Comparison of ENCODE assay signal across 25 cellular contexts in genomic region chr4:150114641-150115040, GRCh38. TPM values are rescaled to one million over a fixed set of nuclear protein-coding genes. Genes with fewer than 3 reads are reported as not detected.
DNase-seq lines count a peak whose midpoint lies in the region; ATAC-seq, FAIRE-seq and TF ChIP-seq lines count a peak whose summit lies in the region.
"Had no signal": no experiment of that assay in that cellular context is flagged by ENCODE, and none has a peak within 500 bp of the region (broad histone marks: within the 10 kb centered on the region; RNA-seq: fewer than 3 reads in every experiment).

No MANE protein-coding gene starts in this region.

- H3K9me1 ChIP-seq in IMR-90 (ENCODE audit: insufficient read depth, low read length) = peaks cover 14% of the 10 kb centered on the region

- H2BK120ac ChIP-seq in IMR-90 (ENCODE audit: low read depth, low read length) = no peak overlapping the region

- H3K36me3 ChIP-seq in IMR-90 (ENCODE audit: control insufficient read depth, insufficient read depth, low read length) (no peaks in the 10 kb centered on the region), GM12878 (ENCODE audit: control insufficient read depth in 2 of 2, insufficient read depth in 2 of 2, low read length in 1 of 2) (no peaks in the 10 kb centered on the region)
- H3K36me3 ChIP-seq: BE2C had no signal

- no peaks in the 10 kb centered on the region for H3K36me3 Mint-ChIP-seq in WTC11
- H3K36me3 Mint-ChIP-seq: CD8-positive, alpha-beta memory T cell had no signal

- H3K9me3 ChIP-seq in IMR-90 (ENCODE audit: control insufficient read depth, insufficient read depth, low read length) = peaks cover 6% of the 10 kb centered on the region; the same call in 1 of the 2 replicates
- H3K9me3 ChIP-seq in GM12878 (replicated peaks; ENCODE audit: control insufficient read depth, insufficient read depth, low read length) = no peaks in the 10 kb centered on the region; the same call in 2 of the 3 replicates
- H3K9me3 ChIP-seq: BE2C had no signal

- no peak overlapping the region for H3K23ac ChIP-seq in IMR-90 (ENCODE audit: low read depth, low read length)

- peaks cover 32 to 40% of the 10 kb centered on the region in 2 experiments for H3K79me1 ChIP-seq in IMR-90 (ENCODE audit: low read depth in 1 of 2, low read length in 2 of 2)

- RAD21 ChIA-PET in GM12878 (lab: Charles Lee; ENCODE audit: unreplicated experiment) = no interaction called here

- CTCF ChIA-PET in IMR-90 (lab: Yijun Ruan, JAX) = interaction anchor here (1.1 kb wide), 1 partner anchor 36 kb away, joined by 3 read pairs; no protein-coding TSS in a partner anchor
- CTCF ChIA-PET in GM12878 (lab: Yijun Ruan, JAX) = no interaction called here
- CTCF ChIA-PET in WTC11 (lab: Charles Lee) = no interaction called here

- no peak overlapping the region for H2BK15ac ChIP-seq in IMR-90 (ENCODE audit: low read depth, low read length)

- WGBS in IMR-90 (ENCODE audit: extremely low coverage in 2 of 2, insufficient read length in 1 of 2), 2 experiments = no CpG with 5 or more reads among the region's 1 CpG
- WGBS in GM12878 (ENCODE audit: insufficient coverage, insufficient replicate concordance, low lambda C conversion rate, missing lambda C conversion rate) = 75% methylated on average over 1 of the region's 1 CpG

- no peak overlapping the region for H3K27ac ChIP-seq in IMR-90 (ENCODE audit: insufficient read depth, low read length)
- H3K27ac ChIP-seq in GM12878 (ENCODE audit: control insufficient read depth, insufficient read depth) = no peak overlapping the region
- H3K27ac ChIP-seq: A549; BLaER1 treated with 17β-estradiol and CSF1 and Interleukin-3, amounts not matched to agents 10 nM and 100 nM had no signal

- H4K91ac ChIP-seq in IMR-90 (ENCODE audit: insufficient read depth, low read depth, low read length) = no peak overlapping the region

- H3K4ac ChIP-seq in IMR-90 (ENCODE audit: low read depth, low read length) = no peak overlapping the region

- peaks cover 27% of the 10 kb centered on the region for H3K4me1 ChIP-seq in IMR-90 (ENCODE audit: control insufficient read depth, insufficient read depth, low read length)
- no peaks in the 10 kb centered on the region for H3K4me1 ChIP-seq in GM12878 (ENCODE audit: control insufficient read depth, insufficient read depth, low read length)
- H3K4me1 ChIP-seq: BE2C had no signal

- H4K8ac ChIP-seq in IMR-90 (ENCODE audit: low read depth in 2 of 2, low read length in 2 of 2) = no peak overlapping the region

- peaks cover 9% of the 10 kb centered on the region for H3K9me3 Mint-ChIP-seq in WTC11
- H3K9me3 Mint-ChIP-seq: GM23338 had no signal

- no peaks in the 10 kb centered on the region; the same call in 1 of the 2 replicates for H3K27me3 Mint-ChIP-seq in WTC11 (ENCODE audit: low read depth)

- H4K20me1 ChIP-seq in IMR-90 (ENCODE audit: insufficient read depth, low read length) = peaks cover 4% of the 10 kb centered on the region; the same call in 1 of the 2 replicates
- H4K20me1 ChIP-seq in GM12878 (ENCODE audit: control insufficient read depth, insufficient read depth) = no peaks in the 10 kb centered on the region
- H4K20me1 ChIP-seq: BLaER1 treated with 17β-estradiol and CSF1 and Interleukin-3, amounts not matched to agents 10 nM and 100 nM had no signal

- H3K4me2 ChIP-seq in IMR-90 (ENCODE audit: low read depth, low read length) = no peak overlapping the region
- H3K4me2 ChIP-seq in GM12878 (ENCODE audit: control insufficient read depth, insufficient read depth) = no peak overlapping the region
- H3K4me2 ChIP-seq: A549; BLaER1 treated with 17β-estradiol and CSF1 and Interleukin-3, amounts not matched to agents 10 nM and 100 nM; GM23338 had no signal

- dilution Hi-C loops in IMR-90 (cut with HindIII; ENCODE audit: low sequenced_read_pairs, unreplicated experiment) = no loop called here

- no peak overlapping the region for H4K5ac ChIP-seq in IMR-90 (ENCODE audit: low read depth, low read length)

- peaks cover 6% of the 10 kb centered on the region for H3K4me1 Mint-ChIP-seq in WTC11
- H3K4me1 Mint-ChIP-seq: CD14-positive monocyte; CD8-positive, alpha-beta memory T cell had no signal

- H2AFZ ChIP-seq in IMR-90 (replicated peaks; ENCODE audit: low read length, poor library complexity) = no peak overlapping the region
- H2AFZ ChIP-seq in GM12878 (ENCODE audit: control insufficient read depth, low read depth, low read length) = no peak overlapping the region
- H2AFZ ChIP-seq: GM23338 had no signal

- H3K9ac ChIP-seq in IMR-90 (ENCODE audit: low read depth, low read length) = no peak overlapping the region
- no peak overlapping the region for H3K9ac ChIP-seq in GM12878 (ENCODE audit: control insufficient read depth, insufficient read depth, low read length)
- H3K9ac ChIP-seq: BLaER1 treated with 17β-estradiol and CSF1 and Interleukin-3, amounts not matched to agents 10 nM and 100 nM had no signal

- H2AK9ac ChIP-seq in IMR-90 (replicated peaks; ENCODE audit: low read depth, low read length, poor library complexity) = no peak overlapping the region

- SMC1A ChIA-PET in GM12878 (lab: Charles Lee; ENCODE audit: uncharacterized antibody, unreplicated experiment) = no interaction called here

- ATAC-seq in IMR-90 (ENCODE audit: low read depth) (no peak), GM12878 (no peak), WTC11 (no peak)
- ATAC-seq: A549, GM23338, HCT116 had no signal

- TF ChIP-seq POLR2A in IMR-90 (IDR thresholded peaks at IDR 0.05; ENCODE audit: low read depth, low read length) (no peak), GM12878 (IDR thresholded peaks at IDR 0.05; ENCODE audit: low read depth, low read length) (no peak)

- H2BK5ac ChIP-seq in IMR-90 (ENCODE audit: low read depth, low read length, poor library complexity, severe bottlenecking) = no peak overlapping the region

- H3K4me3 ChIP-seq in IMR-90 (ENCODE audit: insufficient read depth, low read depth, low read length) = no peak overlapping the region
- no peak overlapping the region for H3K4me3 ChIP-seq in GM12878
- H3K4me3 ChIP-seq: A549; BLaER1 treated with 17β-estradiol and CSF1 and Interleukin-3, amounts not matched to agents 10 nM and 100 nM; GM23338 had no signal

- H3K27me3 ChIP-seq in IMR-90 (ENCODE audit: control insufficient read depth, insufficient read depth, low read length) (no peaks in the 10 kb centered on the region), GM12878 (replicated peaks in 1 of 2; ENCODE audit: control insufficient read depth in 2 of 2, insufficient read depth in 2 of 2, low read length in 1 of 2) (no peaks in the 10 kb centered on the region)
- H3K27me3 ChIP-seq: BE2C; BLaER1 treated with 17β-estradiol and CSF1 and Interleukin-3, amounts not matched to agents 10 nM and 100 nM had no signal

- BruUV-seq in IMR-90 (replicated peaks; lab: Mats Ljungman, UMichigan) (no TSS peak), GM12878 (replicated peaks; lab: Mats Ljungman, UMichigan) (no TSS peak)

- no peak overlapping the region for H2AK5ac ChIP-seq in IMR-90 (ENCODE audit: low read depth, low read length)

- H2BK20ac ChIP-seq in IMR-90 (ENCODE audit: low read depth, low read length) = no peak overlapping the region

- TF ChIP-seq EP300 in GM12878 (IDR thresholded peaks at IDR 0.05; ENCODE audit: borderline replicate concordance in 1 of 2, control insufficient read depth in 1 of 2, low read depth in 2 of 2, low read length in 2 of 2) = no peak

- POLR2A ChIA-PET in IMR-90 (lab: Charles Lee; ENCODE audit: unreplicated experiment) (no interaction called here), GM12878 (lab: Charles Lee) (no interaction called here), WTC11 (lab: Charles Lee) (no interaction called here)

- no peak overlapping the region for H3K14ac ChIP-seq in IMR-90 (replicated peaks; ENCODE audit: low read depth, low read length)

- H3K27ac Mint-ChIP-seq in WTC11 = no peak overlapping the region
- H3K27ac Mint-ChIP-seq: CD14-positive monocyte; CD4-positive, alpha-beta T cell; CD8-positive, alpha-beta memory T cell; GM23338; H9 had no signal

- H3K18ac ChIP-seq in IMR-90 (ENCODE audit: low read depth, low read length) = no peak overlapping the region

- no peak for TF ChIP-seq RAD21 in IMR-90 (IDR thresholded peaks at IDR 0.05; ENCODE audit: low read length)
- no peak for TF ChIP-seq RAD21 in GM12878 (IDR thresholded peaks at IDR 0.05; ENCODE audit: insufficient read depth, low read depth, low read length)

- FAIRE-seq in GM12878 (lab: Jason Lieb, UNC) = peak; percentile 49
- FAIRE-seq: A549, D721Med, GM12891, GM18507 had no signal

- TF ChIP-seq CTCF in IMR-90 (conservative IDR thresholded peaks at IDR 0.05; ENCODE audit: low read depth, low read length) (no peak), GM12878 (IDR thresholded peaks at IDR 0.05 in 2 of 3, conservative IDR thresholded peaks at IDR 0.05 in 1 of 3; ENCODE audit: control insufficient read depth in 2 of 3, extremely low read depth in 1 of 3, insufficient read depth in 1 of 3, low read depth in 3 of 3, low read length in 3 of 3) (no peak), WTC11 (IDR thresholded peaks at IDR 0.05) (no peak)

- intact Hi-C loops in IMR-90 (cut with micrococcal nuclease) = no loop called here
- intact Hi-C loops in GM12878 (cut with micrococcal nuclease; ENCODE audit: unreplicated experiment) = no loop called here

- H3K4me3 Mint-ChIP-seq in WTC11 = no peak overlapping the region
- H3K4me3 Mint-ChIP-seq: CD14-positive monocyte; CD4-positive, alpha-beta T cell; CD8-positive, alpha-beta memory T cell; GM23338; H9 had no signal

- in situ Hi-C loops in IMR-90 (cut with MboI; ENCODE audit: low sequenced_read_pairs) = no loop called here
- in situ Hi-C loops in GM12878 (cut with MboI) = no loop called here

- H3K56ac ChIP-seq in IMR-90 (ENCODE audit: extremely low read depth, insufficient read depth, low read length) = no peak overlapping the region

- H3K79me2 ChIP-seq in GM12878 (ENCODE audit: control insufficient read depth, insufficient read depth, low read length) = no peaks in the 10 kb centered on the region

- peak; percentile 30 for DNase-seq in ELR (ENCODE audit: low read depth)
- peak; percentile 41 for DNase-seq in IMR-90
- no peak for DNase-seq in GM12878 (ENCODE audit: low read depth, low spot score)
- no peak for DNase-seq in NCI-H128 (lab: John Stamatoyannopoulos, UW; ENCODE audit: unreplicated experiment)
- DNase-seq in WTC11 (ENCODE audit: low spot score) = no peak
- DNase-seq in effector CD4-positive, alpha-beta T cell = no peak
- DNase-seq in DMS79 treated with DMSO at 0.1 percent for 48 hours (lab: John Stamatoyannopoulos, UW) = no peak
- DNase-seq: 8988T; ACHN; AML-193; BE2C; CD4-positive, alpha-beta T cell; CD8-positive, alpha-beta memory T cell; DMS 273 treated with DMSO at 0.1 percent for 48 hours; DMS79; GDM1; H9 had no signal

RNA-seq across cellular contexts. Expression of gene DCLK2, which starts 36.4 kb away (rescaled TPM):
- 10.8 and 11.3 TPM in 2 replicates for total RNA-seq in IMR-90 (2012; rRNA removed)
- 13.2 and 15.5 TPM in 2 replicates for polyA plus RNA-seq in IMR-90 (2012; rRNA removed)
- 7.1 and 9.1 TPM in 2 replicates for polyA plus RNA-seq in IMR-90 (2012; cell fraction: cytosol; rRNA removed)
- polyA plus RNA-seq in IMR-90 (2012; cell fraction: nucleus; rRNA removed; ENCODE audit: low replicate concordance) = 28.7 and 33.6 TPM in 2 replicates
- not detected in 2 replicates for total RNA-seq in GM12878 (2013; cell fraction: nucleolus; rRNA removed)
- total RNA-seq in GM12878 (2014; rRNA removed) = not detected in 2 replicates
- not detected in 2 replicates for total RNA-seq in GM12878 (2014; rRNA removed; fragmentation: Illumina TruSeq; extraction: Trizol)
- total RNA-seq in GM12878 (2021) = not detected in 2 replicates
- not detected for polyA plus RNA-seq in GM12878 (2011; ENCODE audit: low read depth)
- polyA plus RNA-seq in GM12878 (2011; rRNA removed) = not detected in 2 replicates
- polyA plus RNA-seq in GM12878 (2011; cell fraction: cytosol; rRNA removed) = not detected in 2 replicates
- not detected in 2 replicates for polyA plus RNA-seq in GM12878 (2011; cell fraction: nucleus; rRNA removed)
- polyA plus RNA-seq in GM12878 (2012) = 0.19 TPM in 1 of 2 replicates, not detected in the other
- not detected in 2 replicates for polyA plus RNA-seq in GM12878 (2014; fragmentation: Illumina TruSeq; extraction: Trizol)
- not detected for polyA plus RNA-seq in GM12878 (2014; fragmentation: Nextera tagmentation; extraction: Ambion mirVana)
- not detected in 2 replicates for polyA plus RNA-seq in GM12878 (2014; rRNA removed)
- polyA plus RNA-seq in GM12878 (2016; fragmentation: Nextera tagmentation; extraction: Ambion mirVana) = not detected
- polyA minus RNA-seq in GM12878 (2011; rRNA and poly(A)+ RNA removed) = not detected in 2 replicates
- polyA minus RNA-seq in GM12878 (2011; cell fraction: cytosol; rRNA and poly(A)+ RNA removed) = not detected in 2 replicates
- polyA minus RNA-seq in GM12878 (2011; cell fraction: nucleus; rRNA and poly(A)+ RNA removed) = not detected in 2 replicates
- 0.17 to 0.21 TPM (median 0.18 TPM) in 3 replicates for total RNA-seq in WTC11 (2021)
- total RNA-seq: CD4-positive, alpha-beta T cell; CD8-positive, alpha-beta memory T cell had no signal
- polyA plus RNA-seq: CD14-positive monocyte; CD8-positive, alpha-beta memory T cell; GM23338 had no signal

Comparison
In these comparisons a context has a peak if more than half of its experiments do, and no peak if none do; other contexts are left out.
1. DNase-seq: peak in ELR (single experiment) and IMR-90 (single experiment); none in GM12878 (single experiment), NCI-H128 (single experiment), WTC11 (single experiment), effector CD4-positive, alpha-beta T cell (single experiment) and DMS79 treated with DMSO at 0.1 percent for 48 hours (single experiment).